ENCODE assay signal across 8 cellular contexts in genomic region chr11:17014774-17015638, GRCh38. TPM values are rescaled to one million over a fixed set of nuclear protein-coding genes. Genes with fewer than 3 reads are reported as not detected.
A peak's percentile ranks its signal among the peaks of the same experiment; 100 is the strongest.
DNase-seq lines count a peak whose midpoint lies in the region; ATAC-seq and TF ChIP-seq lines count a peak whose summit lies in the region.

No MANE protein-coding gene starts in this region.

- H3K4me1 ChIP-seq in DOHH2 (ENCODE audit: control insufficient read depth, low read length) = peaks cover 4% of the 10 kb centered on the region; the same call in 1 of the 2 replicates
- peaks cover 20% of the 10 kb centered on the region for H3K4me1 ChIP-seq in HUES48 (ENCODE audit: control insufficient read depth, insufficient read depth, low read length)
- no peaks in the 10 kb centered on the region for H3K4me1 ChIP-seq in mucosa of descending colon (ENCODE audit: low read depth)
- H3K4me1 ChIP-seq in vagina = peaks cover 11% of the 10 kb centered on the region
- peaks cover 0 to 6% of the 10 kb centered on the region in 2 donors for H3K4me1 ChIP-seq in adrenal gland (replicated peaks in 1 of 2)

- DNase-seq in T-cell (peak in 9 of 34 experiments; percentile 4 to 19 (median 9)), ecto neural progenitor cell (ENCODE audit: low spot score) (peak; percentile 63), mucosa of descending colon (peak; percentile 61 to 68 (median 65)), vagina (ENCODE audit: extremely low spot score in 2 of 2) (no peak), adrenal gland (no peak)

- no peaks in the 10 kb centered on the region for H3F3A ChIP-seq in DOHH2 (ENCODE audit: control insufficient read depth, insufficient read depth)

- H3K27me3 ChIP-seq in DOHH2 (ENCODE audit: control insufficient read depth, low read length) = peaks cover 49% of the 10 kb centered on the region
- peaks cover 15% of the 10 kb centered on the region; the same call in 1 of the 2 replicates for H3K27me3 ChIP-seq in HUES48 (ENCODE audit: control insufficient read depth, insufficient read depth, low read length)
- no peaks in the 10 kb centered on the region for H3K27me3 ChIP-seq in vagina
- peaks cover 9% of the 10 kb centered on the region for H3K27me3 ChIP-seq in adrenal gland

- H3K4me3 Mint-ChIP-seq in T-cell = peak overlapping the region in 2 of 3 donors; percentile 88 to 96

- POLR2A ChIA-PET in T-cell (lab: Charles Lee) = no interaction called here

- WGBS in adrenal gland, 4 donors = 20 to 33% (median 23%) methylated on average over 26 to 33 of the region's 33 CpGs

- CTCF ChIA-PET in T-cell (lab: Charles Lee) = interaction anchor here in 1 of 2 donors (0.6 kb wide), 1 partner anchor 49 kb away, joined by 5 read pairs; no protein-coding TSS in a partner anchor

- no peaks in the 10 kb centered on the region for H3K79me2 ChIP-seq in DOHH2 (ENCODE audit: control insufficient read depth, low read length)

- peak overlapping the region; percentile 35 for H3K4me2 ChIP-seq in DOHH2 (ENCODE audit: low read length)

- no peaks in the 10 kb centered on the region for H3K9me2 ChIP-seq in DOHH2 (replicated peaks; ENCODE audit: control insufficient read depth, low read length)

- intact Hi-C loops in mucosa of descending colon (cut with DNase I, micrococcal nuclease) (no loop called here), vagina (cut with DNase I) (no loop called here), adrenal gland (cut with DNase I) (no loop called here)

- H3K9me3 ChIP-seq in DOHH2 (ENCODE audit: control insufficient read depth, insufficient read depth, low read length) = no peaks in the 10 kb centered on the region
- no peaks in the 10 kb centered on the region for H3K9me3 ChIP-seq in HUES48 (ENCODE audit: control insufficient read depth, insufficient read depth, low read length)
- no peaks in the 10 kb centered on the region for H3K9me3 ChIP-seq in mucosa of descending colon
- H3K9me3 ChIP-seq in vagina = no peaks in the 10 kb centered on the region
- H3K9me3 ChIP-seq in adrenal gland (replicated peaks in 1 of 3) = no peaks in the 10 kb centered on the region

- H3K27me3 Mint-ChIP-seq in T-cell = peaks cover 12 to 22% of the 10 kb centered on the region in 2 donors

- H3K36me3 Mint-ChIP-seq in T-cell = peaks cover 3% of the 10 kb centered on the region

- ATAC-seq in T-cell (replicated peaks in 1 of 4) (peak; percentile 20 to 66 (median 40)), mucosa of descending colon (peak; percentile 65), GM19397 (IDR thresholded peaks at IDR 0.05; ENCODE audit: unreplicated experiment) (no peak)

- no peaks in the 10 kb centered on the region for H4K20me1 ChIP-seq in DOHH2 (ENCODE audit: control insufficient read depth, insufficient read depth, low read depth, low read length)

- peaks cover 4 to 10% (median 7%) of the 10 kb centered on the region in 3 donors for H3K4me1 Mint-ChIP-seq in T-cell

- H3K27ac ChIP-seq in DOHH2 (ENCODE audit: low read depth, low read length) (no peak overlapping the region), HUES48 (ENCODE audit: low read depth, low read length) (peak overlapping the region; percentile 37), vagina (no peak overlapping the region), adrenal gland (no peak overlapping the region)

- TF ChIP-seq POLR2A in vagina (IDR thresholded peaks at IDR 0.05) = no peak
- no peak for TF ChIP-seq POLR2A in adrenal gland (IDR thresholded peaks at IDR 0.05)

- H3K9ac ChIP-seq in HUES48 (ENCODE audit: low read depth, low read length) = peak overlapping the region; percentile 15; the same call in 1 of the 2 replicates

- H3K36me3 ChIP-seq in DOHH2 (ENCODE audit: control insufficient read depth, low read length) = no peaks in the 10 kb centered on the region
- no peaks in the 10 kb centered on the region for H3K36me3 ChIP-seq in HUES48 (ENCODE audit: control insufficient read depth, insufficient read depth, low read length)
- H3K36me3 ChIP-seq in mucosa of descending colon (ENCODE audit: low read depth) = no peaks in the 10 kb centered on the region
- H3K36me3 ChIP-seq in vagina = no peaks in the 10 kb centered on the region
- H3K36me3 ChIP-seq in adrenal gland (replicated peaks in 1 of 2) = no peaks in the 10 kb centered on the region

- H3K4me3 ChIP-seq in DOHH2 (ENCODE audit: low read length) = peak overlapping the region; percentile 23
- peak overlapping the region; percentile 81 for H3K4me3 ChIP-seq in HUES48 (ENCODE audit: low read depth, low read length)
- peak overlapping the region; percentile 46 for H3K4me3 ChIP-seq in mucosa of descending colon
- H3K4me3 ChIP-seq in vagina = peak overlapping the region; percentile 55 to 63
- peak overlapping the region in 1 of 4 donors; percentile 78 for H3K4me3 ChIP-seq in adrenal gland

- TF ChIP-seq CTCF in DOHH2 (IDR thresholded peaks at IDR 0.05; ENCODE audit: low read depth, low read length, poor library complexity, severe bottlenecking) = peak; percentile 45
- TF ChIP-seq CTCF in mucosa of descending colon (IDR thresholded peaks at IDR 0.05) = peak; percentile 43
- no peak for TF ChIP-seq CTCF in vagina (IDR thresholded peaks at IDR 0.05)
- TF ChIP-seq CTCF in adrenal gland (IDR thresholded peaks at IDR 0.05) = no peak

- H3K9me3 Mint-ChIP-seq in T-cell = no peaks in the 10 kb centered on the region

- H3K27ac Mint-ChIP-seq in T-cell = peak overlapping the region in 1 of 2 donors; percentile 60

RNA-seq across cellular contexts. Expression of gene PLEKHA7, which starts 0.8 kb away (rescaled TPM):
- total RNA-seq in T-cell (1 to 10 TPM; 4.8 to 8.8 (median 5.8) TPM), mucosa of descending colon (100 to 1,000 TPM in 1 of 3 donors, 10 to 100 TPM in 2; 67.0 to 120 (median 99.6) TPM), vagina (45.9 TPM), adrenal gland (1 to 10 TPM in 7 of 8 donors, under 1 TPM in 1; 0.54 to 3.4 (median 2.0) TPM)
- 1 to 10 TPM; 1.6 to 4.8 (median 3.3) TPM for polyA plus RNA-seq in adrenal gland

Comparison
In these comparisons a context has a peak if more than half of its experiments do, and no peak if none do; other contexts are left out.
1. CTCF ChIP-seq: peak in DOHH2 (single experiment) and mucosa of descending colon (single experiment); none in vagina (0 of 3) and adrenal gland (0 of 6).
2. DNase-seq: peak in ecto neural progenitor cell (single experiment) and mucosa of descending colon (3 of 3); none in vagina (0 of 2) and adrenal gland (0 of 7).